In the genomic region with DNA sequence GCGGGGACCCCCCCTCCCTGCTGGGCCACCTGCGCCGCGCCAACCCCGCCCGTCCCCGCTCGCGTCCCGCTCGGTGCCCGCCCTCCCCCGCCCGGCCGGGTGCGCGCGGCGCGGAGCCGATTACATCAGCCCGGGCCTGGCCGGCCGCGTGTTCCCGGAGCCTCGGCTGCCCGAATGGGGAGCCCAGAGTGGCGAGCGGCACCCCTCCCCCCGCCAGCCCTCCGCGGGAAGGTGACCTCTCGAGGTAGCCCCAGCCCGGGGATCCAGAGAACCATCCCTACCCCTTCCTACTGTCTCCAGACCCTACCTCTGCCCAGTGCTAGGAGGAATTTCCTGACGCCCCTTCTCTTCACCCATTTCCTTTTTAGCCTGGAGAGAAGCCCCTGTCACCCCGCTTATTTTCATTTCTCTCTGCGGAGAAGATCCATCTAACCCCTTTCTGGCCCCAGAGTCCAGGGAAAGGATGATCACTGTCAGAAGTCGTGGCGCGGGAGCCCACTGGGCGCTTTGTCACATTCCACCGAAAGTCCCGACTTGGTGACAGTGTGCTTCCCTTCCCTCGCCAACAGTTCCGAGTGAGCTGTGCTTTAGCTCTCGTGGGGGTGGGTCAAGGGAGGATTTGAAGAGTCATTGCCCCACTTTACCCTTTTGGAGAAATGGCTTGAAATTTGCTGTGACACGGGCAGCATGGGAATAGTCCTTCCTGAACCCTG, we compare ENCODE assay signal across 8 cellular contexts. TPM values are rescaled to one million over a fixed set of nuclear protein-coding genes. Genes with fewer than 3 reads are reported as not detected.
DNase-seq lines count a peak whose midpoint lies in the region; ATAC-seq, FAIRE-seq and TF ChIP-seq lines count a peak whose summit lies in the region.

No MANE protein-coding gene starts in this region.

- TF ChIP-seq EP300 in Ishikawa (IDR thresholded peaks at IDR 0.05; ENCODE audit: borderline replicate concordance) (no peak), HepG2 (IDR thresholded peaks at IDR 0.05; ENCODE audit: low read depth in 2 of 2, low read length in 2 of 2) (no peak), HepG2 (CRISPR knock-in tag; IDR thresholded peaks at IDR 0.05; ENCODE audit: borderline replicate concordance) (no peak)

- H3K4me3 Mint-ChIP-seq in chondrocyte (ENCODE audit: unreplicated experiment), result peak overlapping the region; percentile 98

- BruUV-seq in HepG2 (replicated peaks; lab: Mats Ljungman, UMichigan), result TSS peak; percentile 55

- intact Hi-C loops in HepG2 (cut with micrococcal nuclease; ENCODE audit: unreplicated experiment), result loop anchor here (5.0 kb wide), 1 partner anchor 85 kb away; no protein-coding TSS in a partner anchor

- H4K20me1 ChIP-seq in HepG2 (ENCODE audit: insufficient read depth, low read length), result peaks cover 57% of the 10 kb centered on the region

- H3K4me3 ChIP-seq in HepG2 (replicated peaks in 1 of 3; ENCODE audit: insufficient read depth in 1 of 3, low read depth in 2 of 3, low read length in 3 of 3), result peak overlapping the region; percentile 90 to 98 (median 95)

- FAIRE-seq in HepG2 (lab: Jason Lieb, UNC), result no peak

- in situ Hi-C loops in HepG2 (cut with HindIII; ENCODE audit: extremely low pct_ligation_motif_present, low pct_unique_long_range_greater_than_20kb), result loop anchor here (5.0 kb wide), 3 partner anchors 35 to 305 kb away; no protein-coding TSS in a partner anchor

- TF ChIP-seq RAD21 in Ishikawa (IDR thresholded peaks at IDR 0.05; ENCODE audit: low read depth) (no peak), HepG2 (CRISPR knock-in tag; IDR thresholded peaks at IDR 0.05) (no peak)

- POLR2A ChIA-PET in HepG2 (lab: Yijun Ruan, JAX), result interaction anchor here (0.8 to 4.0 kb wide), 11 partner anchors 11 to 356 kb away, joined by 3 to 66 read pairs (median 7); partner anchors contain the start of gene TMEM63B

- TF ChIP-seq POLR2A in HepG2 (IDR thresholded peaks at IDR 0.05; ENCODE audit: insufficient read depth in 1 of 2, low read depth in 2 of 2, low read length in 2 of 2), result 0 out of 4 replicates have a peak, but pooled peaks of 1 of the 2 experiments have one; percentile 23

- CTCF ChIA-PET in HepG2 (lab: Yijun Ruan, JAX; ENCODE audit: low intra/inter-chr PET ratio, low total read pairs), result interaction anchor here (1.9 to 3.2 kb wide), 2 partner anchors 45 to 48 kb away, joined by 7 to 20 read pairs; no protein-coding TSS in a partner anchor

- H3K27ac Mint-ChIP-seq in chondrocyte (ENCODE audit: unreplicated experiment), result peak overlapping the region; percentile 99

- H3K27me3 ChIP-seq in HepG2 (ENCODE audit: control insufficient read depth in 1 of 2, insufficient read depth in 2 of 2, low read length in 2 of 2), result no peaks in the 10 kb centered on the region; a peak in 1 of 5 replicates

- TF ChIP-seq CTCF in GM10266 (IDR thresholded peaks at IDR 0.05; ENCODE audit: control insufficient read depth, insufficient read depth, low read depth, missing control alignments) (no peak), chondrocyte (IDR thresholded peaks at IDR 0.05) (no peak), HepG2 (CRISPR knock-in tag; IDR thresholded peaks at IDR 0.05) (no peak)

- 0% methylated on average over 18 of the region's 48 CpGs for WGBS in HepG2 (ENCODE audit: low lambda C conversion rate)

- peak overlapping the region; percentile 95 for H3K4me2 ChIP-seq in HepG2 (ENCODE audit: low read depth, low read length)

- H3K4me1 ChIP-seq in HepG2 (ENCODE audit: insufficient read depth, low read length), result peaks cover 64% of the 10 kb centered on the region

- H3K79me2 ChIP-seq in HepG2 (ENCODE audit: insufficient read depth, low read length), result peaks cover 68% of the 10 kb centered on the region

- DNase-seq in GM10266 (ENCODE audit: extremely low spot score) (peak; percentile 81), chondrocyte (ENCODE audit: low spot score) (no peak), HepG2 (ENCODE audit: low spot score) (peak; percentile 51), pons (ENCODE audit: low spot score) (no peak)
- peak; percentile 68 for DNase-seq in activated CD4-positive, CD25-positive, alpha-beta regulatory T cell treated with anti-CD3 and anti-CD28 coated beads, Interleukin-2, amount 50 U/mL, for 72 hours
- DNase-seq in stimulated activated CD4-positive, alpha-beta T cell treated with anti-CD3 and anti-CD28 coated beads, Interleukin-2, amount 100 ng/mL, for 48 hours, result peak; percentile 55 to 68

- H3K9me3 ChIP-seq in HepG2 (ENCODE audit: low read length), result no peaks in the 10 kb centered on the region

- no peaks in the 10 kb centered on the region for H3K27me3 Mint-ChIP-seq in chondrocyte (ENCODE audit: low read depth)

- peak overlapping the region; percentile 86 for H3K27ac ChIP-seq in HepG2 (ENCODE audit: extremely low read length, insufficient read depth, low read length)

- H3K36me3 Mint-ChIP-seq in chondrocyte (ENCODE audit: low read depth), result peaks cover 5% of the 10 kb centered on the region

- ATAC-seq in HepG2, result peak; percentile 7
- ATAC-seq in GM19023 (IDR thresholded peaks at IDR 0.05; ENCODE audit: unreplicated experiment), result no peak

- H3K36me3 ChIP-seq in HepG2 (replicated peaks in 1 of 2; ENCODE audit: control insufficient read depth in 1 of 2, insufficient read depth in 2 of 2, low read length in 2 of 2), result peaks cover 13 to 35% of the 10 kb centered on the region in 2 experiments

- peak overlapping the region; percentile 97 for H3K9ac ChIP-seq in HepG2 (ENCODE audit: insufficient read depth, low read depth, low read length)

- H3K9me3 Mint-ChIP-seq in chondrocyte (ENCODE audit: low read depth), result no peaks in the 10 kb centered on the region

- H2AFZ ChIP-seq in HepG2 (ENCODE audit: low read length), result no peak overlapping the region

- H3K4me1 Mint-ChIP-seq in chondrocyte (ENCODE audit: low read depth), result peaks cover 49% of the 10 kb centered on the region

TF ChIP-seq in Ishikawa, 13 proteins besides CTCF, POLR2A, EP300 and RAD21 (continues in another document):
- TF ChIP-seq TAF1 (IDR thresholded peaks at IDR 0.05; ENCODE audit: low read depth) (no peak; the same call in 1 of the 2 replicates), YY1 (IDR thresholded peaks at IDR 0.05; ENCODE audit: low read depth) (no peak), NFIC (IDR thresholded peaks at IDR 0.05) (no peak)

TF ChIP-seq in HepG2, 621 proteins besides CTCF, POLR2A, EP300 and RAD21 (continues in another document):
- TF ChIP-seq, protein P1, sequence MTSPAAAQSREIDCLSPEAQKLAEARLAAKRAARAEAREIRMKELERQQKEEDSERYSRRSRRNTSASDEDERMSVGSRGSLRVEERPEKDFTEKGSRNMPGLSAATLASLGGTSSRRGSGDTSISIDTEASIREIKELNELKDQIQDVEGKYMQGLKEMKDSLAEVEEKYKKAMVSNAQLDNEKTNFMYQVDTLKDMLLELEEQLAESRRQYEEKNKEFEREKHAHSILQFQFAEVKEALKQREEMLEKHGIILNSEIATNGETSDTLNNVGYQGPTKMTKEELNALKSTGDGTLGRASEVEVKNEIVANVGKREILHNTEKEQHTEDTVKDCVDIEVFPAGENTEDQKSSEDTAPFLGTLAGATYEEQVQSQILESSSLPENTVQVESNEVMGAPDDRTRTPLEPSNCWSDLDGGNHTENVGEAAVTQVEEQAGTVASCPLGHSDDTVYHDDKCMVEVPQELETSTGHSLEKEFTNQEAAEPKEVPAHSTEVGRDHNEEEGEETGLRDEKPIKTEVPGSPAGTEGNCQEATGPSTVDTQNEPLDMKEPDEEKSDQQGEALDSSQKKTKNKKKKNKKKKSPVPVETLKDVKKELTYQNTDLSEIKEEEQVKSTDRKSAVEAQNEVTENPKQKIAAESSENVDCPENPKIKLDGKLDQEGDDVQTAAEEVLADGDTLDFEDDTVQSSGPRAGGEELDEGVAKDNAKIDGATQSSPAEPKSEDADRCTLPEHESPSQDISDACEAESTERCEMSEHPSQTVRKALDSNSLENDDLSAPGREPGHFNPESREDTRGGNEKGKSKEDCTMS (CRISPR knock-in tag; conservative IDR thresholded peaks at IDR 0.05), result no peak
- no peak for TF ChIP-seq ZNF496 (CRISPR knock-in tag; IDR thresholded peaks at IDR 0.05; ENCODE audit: insufficient replicate concordance)
- TF ChIP-seq ZBTB14 (CRISPR knock-in tag; IDR thresholded peaks at IDR 0.05), result peak; percentile 78
- no peak for TF ChIP-seq MLLT10 (CRISPR knock-in tag; IDR thresholded peaks at IDR 0.05)
- TF ChIP-seq ZFAT (CRISPR knock-in tag; conservative IDR thresholded peaks at IDR 0.05), result no peak

RNA-seq across cellular contexts. Expression of gene VEGFA, which starts 2.0 kb away (rescaled TPM):
- total RNA-seq in chondrocyte (24.8 to 139 TPM (median 137 TPM) in 3 replicates), HepG2 (2016; rRNA removed; fragmentation: Illumina TruSeq; extraction: Trizol) (34.1 and 68.1 TPM in 2 replicates)
- total RNA-seq in HepG2 (2016; cell fraction: cytosol; rRNA removed; fragmentation: Illumina TruSeq; extraction: Trizol; ENCODE audit: low read depth), result 13.4 and 14.2 TPM in 2 replicates
- 26.8 and 72.7 TPM in 2 replicates for total RNA-seq in HepG2 (2016; cell fraction: insoluble cytoplasmic fraction; rRNA removed; fragmentation: Illumina TruSeq; extraction: Trizol)
- 33.1 and 34.4 TPM in 2 replicates for total RNA-seq in HepG2 (2016; cell fraction: membrane; rRNA removed; fragmentation: Illumina TruSeq; extraction: Trizol)
- 81.5 and 95.8 TPM in 2 replicates for total RNA-seq in HepG2 (2016; cell fraction: nucleus; rRNA removed; fragmentation: Illumina TruSeq; extraction: Trizol)
- polyA plus RNA-seq in HepG2 (2011; rRNA removed), result 629 and 1,104 TPM in 2 replicates
- polyA plus RNA-seq in HepG2 (2011; cell fraction: cytosol; rRNA removed), result 292 and 298 TPM in 2 replicates
- polyA plus RNA-seq in HepG2 (2011; cell fraction: nucleus; rRNA removed), result 3,652 and 4,474 TPM in 2 replicates
- polyA plus RNA-seq in HepG2 (2012), result 463 and 546 TPM in 2 replicates
- 9.2 and 10.7 TPM in 2 replicates for polyA plus RNA-seq in HepG2 (2016; cell fraction: cytosol; fragmentation: Illumina TruSeq; extraction: Trizol; ENCODE audit: low read depth)
- 34.1 and 41.6 TPM in 2 replicates for polyA plus RNA-seq in HepG2 (2016; cell fraction: insoluble cytoplasmic fraction; fragmentation: Illumina TruSeq; extraction: Trizol; ENCODE audit: low read depth)
- 24.8 and 25.3 TPM in 2 replicates for polyA plus RNA-seq in HepG2 (2016; cell fraction: membrane; fragmentation: Illumina TruSeq; extraction: Trizol; ENCODE audit: low read depth)
- 253 and 267 TPM in 2 replicates for polyA plus RNA-seq in HepG2 (2016; cell fraction: nucleus; fragmentation: Illumina TruSeq; extraction: Trizol; ENCODE audit: insufficient read depth, low read depth)
- polyA minus RNA-seq in HepG2 (2011; rRNA and poly(A)+ RNA removed; ENCODE audit: low replicate concordance), result 238 and 645 TPM in 2 replicates
- polyA minus RNA-seq in HepG2 (2011; cell fraction: cytosol; rRNA and poly(A)+ RNA removed), result 122 and 136 TPM in 2 replicates
- 312 and 405 TPM in 2 replicates for polyA minus RNA-seq in HepG2 (2011; cell fraction: nucleus; rRNA and poly(A)+ RNA removed)

Comparison
In these comparisons a context has a peak if more than half of its experiments do, and no peak if none do; other contexts are left out.
1. DNase-seq: peak in GM10266 (single experiment), activated CD4-positive, CD25-positive, alpha-beta regulatory T cell treated with anti-CD3 and anti-CD28 coated beads, Interleukin-2, amount 50 U/mL, for 72 hours (single experiment), HepG2 (single experiment) and stimulated activated CD4-positive, alpha-beta T cell treated with anti-CD3 and anti-CD28 coated beads, Interleukin-2, amount 100 ng/mL, for 48 hours (2 of 2); none in chondrocyte (single experiment) and pons (single experiment).